Comparison of ENCODE assay signal across 8 cellular contexts in the genomic region with DNA sequence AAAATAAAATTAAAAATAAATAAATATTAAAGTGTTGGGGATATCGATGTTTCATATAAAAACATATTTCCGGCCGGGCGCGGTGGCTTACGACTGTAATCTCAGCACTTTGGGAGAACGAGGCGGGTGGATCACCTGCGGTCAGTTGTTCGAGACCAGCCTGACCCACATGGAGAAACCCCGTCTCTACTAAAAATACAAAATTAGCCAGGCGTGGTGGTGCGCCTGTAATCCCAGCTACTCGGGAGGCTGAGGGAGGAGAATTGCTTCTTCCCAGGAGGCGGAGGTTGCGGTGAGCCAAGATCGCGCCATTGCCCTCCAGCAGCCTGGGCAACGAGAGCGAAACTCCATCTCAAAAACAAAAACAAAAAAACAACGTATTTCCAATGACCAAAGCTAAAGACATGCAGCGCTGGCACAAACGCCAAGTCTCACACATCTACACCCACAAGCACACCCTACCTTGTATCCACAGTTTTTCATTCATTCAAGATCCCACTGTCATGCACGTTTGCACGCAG. TPM values are rescaled to one million over a fixed set of nuclear protein-coding genes. Genes with fewer than 3 reads are reported as not detected.
DNase-seq lines count a peak whose midpoint lies in the region; TF ChIP-seq lines count a peak whose summit lies in the region.

No MANE protein-coding gene starts in this region.

- peak overlapping the region; percentile 77 to 84 for H3K27ac ChIP-seq in prostate gland

- H3K9me3 ChIP-seq in prostate gland: no peaks in the 10 kb centered on the region

- H3K4me3 ChIP-seq in GM06990 (replicated peaks; ENCODE audit: low read depth, low read length): peak overlapping the region; percentile 84
- H3K4me3 ChIP-seq in prostate gland: peak overlapping the region; percentile 70 to 86

- TF ChIP-seq POLR2A in prostate gland (IDR thresholded peaks at IDR 0.05): no peak

- intact Hi-C loops in prostate gland (cut with DNase I): loop anchor here (5.0 kb wide), 3 partner anchors 94 to 619 kb away; partner anchors contain the start of genes ZNF527, ZNF568 and ZNF829

- H3K27me3 ChIP-seq in GM06990 (replicated peaks; ENCODE audit: control insufficient read depth, insufficient read depth, low read length) (no peaks in the 10 kb centered on the region), prostate gland (replicated peaks; ENCODE audit: insufficient read depth) (no peaks in the 10 kb centered on the region)

- DNase-seq in GM06990 (ENCODE audit: extremely low read depth, insufficient read length) (no peak), T1000 (lab: John Stamatoyannopoulos, UW) (peak; percentile 37), fibroblast of gingiva (ENCODE audit: low read depth) (peak; percentile 30), prostate gland (ENCODE audit: low spot score) (no peak), germinal center (ENCODE audit: low spot score) (no peak), kidney tubule cell (ENCODE audit: low spot score) (no peak), NCI-H2107 treated with DMSO at 0.1 percent for 48 hours (lab: John Stamatoyannopoulos, UW; ENCODE audit: unreplicated experiment) (no peak), AML-193 (lab: John Stamatoyannopoulos, UW) (no peak)

- 34% methylated on average over 25 of the region's 25 CpGs for WGBS in prostate gland

- TF ChIP-seq CTCF in GM06990 (IDR thresholded peaks at IDR 0.05; ENCODE audit: insufficient read depth, low read length, poor library complexity, severe bottlenecking) (no peak), prostate gland (IDR thresholded peaks at IDR 0.05) (no peak)

- H3K36me3 ChIP-seq in GM06990 (ENCODE audit: control insufficient read depth, insufficient read depth, low read length) (no peaks in the 10 kb centered on the region; the same call in 1 of the 2 replicates), prostate gland (no peaks in the 10 kb centered on the region)

- no peaks in the 10 kb centered on the region for H3K4me1 ChIP-seq in prostate gland (replicated peaks)

RNA-seq across cellular contexts. Expression of gene ZNF569, which starts 0.9 kb away (rescaled TPM):
- 1 to 10 TPM; 4.8 to 6.1 TPM for total RNA-seq in prostate gland

RNA-seq across cellular contexts. Expression of gene ZNF570, which starts 2.8 kb away (rescaled TPM):
- 10 to 100 TPM in 1 of 2 donors, 1 to 10 TPM in 1; 6.6 to 13.5 TPM for total RNA-seq in prostate gland

RNA-seq across cellular contexts. Expression of gene ZNF793, which starts 40.4 kb away (rescaled TPM):
- 10 to 100 TPM in 1 of 2 donors, 1 to 10 TPM in 1; 5.1 to 13.3 TPM for total RNA-seq in prostate gland

Comparison
In these comparisons a context has a peak if more than half of its experiments do, and no peak if none do; other contexts are left out.
1. DNase-seq: peak in T1000 (single experiment) and fibroblast of gingiva (single experiment); none in GM06990 (single experiment), prostate gland (single experiment), germinal center (single experiment), kidney tubule cell (single experiment), NCI-H2107 treated with DMSO at 0.1 percent for 48 hours (single experiment) and AML-193 (0 of 2).